ENCODE assay signal across 23 cellular contexts in the genomic region with DNA sequence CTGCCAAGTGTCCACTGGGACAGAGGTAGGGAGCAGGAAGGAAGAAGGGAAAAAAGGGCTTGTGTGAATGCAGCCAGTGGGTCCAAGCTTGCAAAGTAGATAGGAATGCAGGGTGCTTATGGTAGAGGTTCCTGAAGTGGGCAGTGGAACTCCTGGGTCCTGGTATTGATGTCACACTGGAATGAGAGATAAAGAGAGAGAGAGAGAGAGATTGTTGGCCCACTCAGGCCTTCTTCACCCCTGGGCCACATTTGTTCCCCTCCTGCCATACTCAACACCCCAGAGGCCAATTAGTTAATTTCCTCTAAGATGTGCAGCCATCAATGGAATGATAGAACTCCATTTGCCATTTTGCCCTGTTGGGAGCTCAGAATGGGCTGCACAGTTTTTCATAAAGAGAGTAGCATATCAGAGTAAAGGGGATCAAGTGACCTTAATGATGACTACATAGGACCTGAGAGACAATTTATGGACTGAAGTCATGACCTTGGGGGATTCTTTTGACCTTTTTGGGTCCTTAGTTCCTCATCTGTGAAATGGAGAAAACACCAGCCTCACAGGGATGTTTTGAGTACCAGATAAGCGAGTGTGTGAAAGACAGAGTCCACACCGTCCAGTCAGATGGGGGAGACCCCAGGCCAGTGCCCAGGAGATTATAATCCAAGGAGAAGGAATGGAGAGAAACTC. TPM values are rescaled to one million over a fixed set of nuclear protein-coding genes. Genes with fewer than 3 reads are reported as not detected.
DNase-seq lines count a peak whose midpoint lies in the region; ATAC-seq and TF ChIP-seq lines count a peak whose summit lies in the region.
"Had no signal": no experiment of that assay in that cellular context is flagged by ENCODE, and none has a peak within 500 bp of the region (broad histone marks: within the 10 kb centered on the region; RNA-seq: fewer than 3 reads in every experiment).

No MANE protein-coding gene starts in this region.

- H3K4ac ChIP-seq in H9 (ENCODE audit: low read depth, low read length), result no peak overlapping the region

- no peak overlapping the region for H4K5ac ChIP-seq in H9 (ENCODE audit: insufficient read length, low read depth, low read length)

- H3K14ac ChIP-seq in H9 (ENCODE audit: insufficient read depth, low read length), result no peak overlapping the region

- peak; percentile 21 for DNase-seq in choroid plexus epithelial cell (ENCODE audit: low read depth)
- no peak for DNase-seq in left ventricle myocardium superior
- no peak for DNase-seq in sigmoid colon
- no peak for DNase-seq in H9
- DNase-seq in GM10266 (ENCODE audit: extremely low spot score), result no peak
- DNase-seq: activated CD4-positive, alpha-beta T cell treated with anti-CD3 and anti-CD28 coated beads, Interleukin-2, amount 50 U/mL, for 4 hours; activated naive CD4-positive, alpha-beta T cell treated with anti-CD3 and anti-CD28 coated beads, Interleukin-2, amount 50 U/mL, for 16 hours; amniotic stem cell; CD4-positive, alpha-beta T cell; cortex of kidney; DMS 273 treated with DMSO at 0.1 percent for 48 hours; endodermal cell; NCI-H2029; NCI-H526 treated with DMSO at 0.1 percent for 48 hours; stomach; T-helper 1 cell; tibial artery had no signal

- no peak overlapping the region for H3K23ac ChIP-seq in H9 (ENCODE audit: insufficient read length, low read depth, low read length)

- H3K56ac ChIP-seq in H9 (ENCODE audit: insufficient read length, low read depth, low read length), result no peak overlapping the region

- intact Hi-C loops in left ventricle myocardium superior (cut with micrococcal nuclease), result no loop called here
- intact Hi-C loops in sigmoid colon (cut with DNase I), result no loop called here

- 97 to 98% methylated on average over 2 of the region's 2 CpGs for WGBS in sigmoid colon, 2 donors
- WGBS in H9 (ENCODE audit: extremely low coverage, insufficient read length, low lambda C conversion rate), result no CpG with 5 or more reads among the region's 2 CpGs

- H3K36me3 Mint-ChIP-seq in IgD-negative memory B cell (peaks cover 2% of the 10 kb centered on the region), H9 (ENCODE audit: insufficient read depth in 1 of 3, low read depth in 3 of 3) (peaks cover 0 to 5% (median 3%) of the 10 kb centered on the region in 3 experiments; a peak in 2 of 7 replicates)

- no peak overlapping the region for H3K18ac ChIP-seq in H9 (ENCODE audit: insufficient read length, low read depth, low read length)

- no peak overlapping the region for H2BK12ac ChIP-seq in H9 (ENCODE audit: insufficient read length, low read depth, low read length)

- no peak for TF ChIP-seq CTCF in choroid plexus epithelial cell (conservative IDR thresholded peaks at IDR 0.05; ENCODE audit: low read depth, low read length)
- TF ChIP-seq CTCF in sigmoid colon (IDR thresholded peaks at IDR 0.05), result no peak
- no peak for TF ChIP-seq CTCF in H9 (conservative IDR thresholded peaks at IDR 0.05)
- TF ChIP-seq CTCF in GM10266 (IDR thresholded peaks at IDR 0.05; ENCODE audit: control insufficient read depth, insufficient read depth, low read depth, missing control alignments), result no peak

- H3K9ac ChIP-seq in H9 (ENCODE audit: extremely low read depth, insufficient read length, low read length), result no peak overlapping the region

- H4K20me1 ChIP-seq in H9 (ENCODE audit: control insufficient read depth, insufficient read depth, insufficient read length), result no peaks in the 10 kb centered on the region

- H3K4me1 ChIP-seq in sigmoid colon (peaks cover 0 to 76% (median 61%) of the 10 kb centered on the region in 4 donors), H9 (ENCODE audit: insufficient read depth, low read length) (no peaks in the 10 kb centered on the region)

- peak overlapping the region; percentile 52 to 98 (median 95) for H3K27ac Mint-ChIP-seq in IgD-negative memory B cell
- H3K27ac Mint-ChIP-seq in H9, result peak overlapping the region in 1 of 3 experiments; percentile 29; a peak in 1 of 7 replicates
- H3K27ac Mint-ChIP-seq: CD4-positive, alpha-beta T cell; endodermal cell; nephron had no signal

- no peak overlapping the region for H2BK5ac ChIP-seq in H9 (ENCODE audit: insufficient read length, low read length)

- H3K27ac ChIP-seq in sigmoid colon, result peak overlapping the region; percentile 25 to 94 (median 92)
- H3K27ac ChIP-seq in H9 (ENCODE audit: insufficient read length, low read depth, low read length), result no peak overlapping the region
- H3K27ac ChIP-seq: tibial artery had no signal

- no peak overlapping the region for H2AFZ ChIP-seq in H9 (ENCODE audit: low read length)

- H3K4me3 Mint-ChIP-seq in IgD-negative memory B cell, result peak overlapping the region in 1 of 4 donors; percentile 50
- H3K4me3 Mint-ChIP-seq in H9, result no peak overlapping the region
- H3K4me3 Mint-ChIP-seq: CD4-positive, alpha-beta T cell; endodermal cell; nephron had no signal

- no peak overlapping the region for H4K8ac ChIP-seq in H9 (replicated peaks; ENCODE audit: insufficient read length, low read depth, low read length)

- no peak overlapping the region for H3K4me2 ChIP-seq in H9 (ENCODE audit: insufficient read depth, insufficient read length, low read length)

- no peaks in the 10 kb centered on the region for H3K9me3 ChIP-seq in sigmoid colon
- H3K9me3 ChIP-seq in H9 (ENCODE audit: control insufficient read depth, low read depth, low read length), result no peaks in the 10 kb centered on the region
- H3K9me3 ChIP-seq: MG63, stomach, tibial artery had no signal

- H3K27me3 Mint-ChIP-seq in IgD-negative memory B cell (no peaks in the 10 kb centered on the region), H9 (ENCODE audit: low read depth) (no peaks in the 10 kb centered on the region; the same call in 1 of the 2 replicates)
- H3K27me3 Mint-ChIP-seq: CD4-positive, alpha-beta T cell had no signal

- H3K79me2 ChIP-seq in H9 (ENCODE audit: insufficient read depth, low read length), result no peaks in the 10 kb centered on the region

- no peak for TF ChIP-seq EP300 in sigmoid colon (IDR thresholded peaks at IDR 0.05)

- H3K9me3 Mint-ChIP-seq in IgD-negative memory B cell (peaks cover 0 to 9% (median 0%) of the 10 kb centered on the region in 3 donors), H9 (no peaks in the 10 kb centered on the region; a peak in 2 of 5 replicates)
- H3K9me3 Mint-ChIP-seq: CD4-positive, alpha-beta T cell; endodermal cell; nephron had no signal

- no peak overlapping the region for H2BK15ac ChIP-seq in H9 (ENCODE audit: low read depth, low read length)

- H2AK5ac ChIP-seq in H9 (ENCODE audit: insufficient read length, low read length), result no peak overlapping the region

- H3T11ph ChIP-seq in H9 (ENCODE audit: low read length), result no peak overlapping the region

- no peak overlapping the region for H2BK20ac ChIP-seq in H9 (ENCODE audit: low read depth, low read length, poor library complexity, severe bottlenecking)

- H3K36me3 ChIP-seq in sigmoid colon, result no peaks in the 10 kb centered on the region
- H3K36me3 ChIP-seq: MG63, stomach, tibial artery had no signal

- no peaks in the 10 kb centered on the region for H3K27me3 ChIP-seq in sigmoid colon
- H3K27me3 ChIP-seq in H9 (ENCODE audit: insufficient read depth, low read length), result no peaks in the 10 kb centered on the region
- H3K27me3 ChIP-seq: MG63, stomach, tibial artery had no signal

- H3K4me3 ChIP-seq in choroid plexus epithelial cell (ENCODE audit: low read depth, low read length) (no peak overlapping the region), sigmoid colon (no peak overlapping the region)
- H3K4me3 ChIP-seq: MG63, stomach, tibial artery had no signal

- H3K79me1 ChIP-seq in H9 (ENCODE audit: insufficient read depth, low read depth, low read length, poor library complexity, severe bottlenecking), result no peaks in the 10 kb centered on the region

- no peak for TF ChIP-seq POLR2A in sigmoid colon (IDR thresholded peaks at IDR 0.05)

- peak; percentile 54 for ATAC-seq in left ventricle myocardium superior
- ATAC-seq in GM18502 (IDR thresholded peaks at IDR 0.05; ENCODE audit: poor library complexity, unreplicated experiment), result no peak
- no peak for ATAC-seq in HG03439 (IDR thresholded peaks at IDR 0.05; ENCODE audit: unreplicated experiment)
- ATAC-seq: Panc1 had no signal

- H2BK120ac ChIP-seq in H9 (ENCODE audit: low read depth, low read length, poor library complexity, severe bottlenecking), result no peak overlapping the region

- no peak overlapping the region for H4K91ac ChIP-seq in H9 (ENCODE audit: insufficient read length, low read depth, low read length)

- H3K23me2 ChIP-seq in H9 (ENCODE audit: insufficient read length, low read depth, low read length, poor library complexity, severe bottlenecking), result no peaks in the 10 kb centered on the region

- H3K4me1 Mint-ChIP-seq in IgD-negative memory B cell, result peaks cover 27 to 46% (median 40%) of the 10 kb centered on the region in 3 donors
- peaks cover 9 to 14% of the 10 kb centered on the region in 2 experiments for H3K4me1 Mint-ChIP-seq in H9
- H3K4me1 Mint-ChIP-seq: endodermal cell had no signal

RNA-seq across cellular contexts. Expression of a gene that starts 52.9 kb away (rescaled TPM):
- 10.9 TPM for polyA plus RNA-seq in IgD-negative memory B cell
- 35.1 TPM for total RNA-seq in left ventricle myocardium superior
- 10 to 100 TPM in 3 of 4 donors, 1 to 10 TPM in 1; 9.9 to 19.1 (median 12.3) TPM for total RNA-seq in sigmoid colon
- polyA plus RNA-seq in sigmoid colon, result 10 to 100 TPM in 1 of 3 donors, 1 to 10 TPM in 2; 1.8 to 13.9 (median 5.3) TPM
- total RNA-seq in H9 (2021), result 17.1 and 17.7 TPM in 2 replicates
